Comparison of ENCODE assay signal across 34 cellular contexts in genomic region chrX:22409418-22409817, GRCh38.
"Had no signal": no experiment of that assay in that cellular context is flagged by ENCODE, and none has a peak within 500 bp of the region (broad histone marks: within the 10 kb centered on the region; RNA-seq: fewer than 3 reads in every experiment).

No MANE protein-coding gene starts in this region.

- ATAC-seq: activated CD8-positive, alpha-beta T cell treated with anti-CD3 and anti-CD28 coated beads for 36 hours; activated naive CD4-positive, alpha-beta T cell treated with anti-CD3 and anti-CD28 coated beads, Interleukin-2, amount 50 U/mL, for 72 hours; activated T-cell treated with anti-CD3 and anti-CD28 coated beads, Interleukin-2, amount 50 U/mL, for 4 hours; activated T-cell treated with anti-CD3 and anti-CD28 coated beads, Interleukin-2, amount 50 U/mL, for 72 hours; activated T-helper 17 cell treated with anti-CD3 and anti-CD28 coated beads, Interleukin-2, amount 50 U/mL, for 72 hours had no signal

- FAIRE-seq: colon, TTC549 had no signal

- H3K9me3 ChIP-seq: adrenal gland had no signal

- H3K27ac Mint-ChIP-seq: activated B cell treated with CpG ODN at 0.5 μM for 24 hours; activated CD4-positive, alpha-beta memory T cell treated with anti-CD3 and anti-CD28 coated beads for 36 hours; activated CD4-positive, alpha-beta T cell treated with anti-CD3 and anti-CD28 coated beads, Interleukin-2, amount 10 ng/mL, durations not matched to agents 24 days and 14 days; activated CD8-positive, alpha-beta T cell treated with anti-CD3 and anti-CD28 coated beads for 36 hours; activated naive CD4-positive, alpha-beta T cell treated with anti-CD3 and anti-CD28 coated beads for 36 hours; activated naive CD4-positive, alpha-beta T cell treated with anti-CD3 and anti-CD28 coated beads, Interleukin-2, amount 50 U/mL, for 72 hours; activated naive CD8-positive, alpha-beta T cell treated with anti-CD3 and anti-CD28 coated beads for 36 hours; activated T-cell treated with anti-CD3 and anti-CD28 coated beads, Interleukin-2, amount 50 U/mL, for 72 hours; activated T-helper 1 cell treated with anti-CD3 and anti-CD28 coated beads, Interleukin-12 subunit alpha, Interleukin-12 subunit beta, Interleukin-2, Interleukin-4 antibody, amounts not matched to agents 30 ng/mL and 10 ng/mL and 1 ng/mL, durations not matched to agents 14 hours and 24 hours and 36 hours; activated T-helper 17 cell treated with anti-CD3 and anti-CD28 coated beads, Interleukin-2, amount 50 U/mL, for 72 hours; brain; T-helper 1 cell treated with Interleukin-12 subunit alpha and Interleukin-12 subunit beta and Interleukin-4 antibody, amounts not matched to agents 30 μg/mL and 1 μg/mL, for 36 hours; T-helper 2 cell treated with Interferon-gamma antibody and Interleukin-4, amounts not matched to agents 5 μg/mL and 100 μg/mL, for 36 hours had no signal

- H3K4me3 Mint-ChIP-seq: activated B cell treated with CpG ODN at 0.5 μM for 24 hours; activated CD4-positive, alpha-beta memory T cell treated with anti-CD3 and anti-CD28 coated beads for 36 hours; activated CD4-positive, alpha-beta T cell treated with anti-CD3 and anti-CD28 coated beads, Interleukin-2, amount 10 ng/mL, durations not matched to agents 24 days and 14 days; activated CD8-positive, alpha-beta T cell treated with anti-CD3 and anti-CD28 coated beads for 36 hours; activated naive CD4-positive, alpha-beta T cell treated with anti-CD3 and anti-CD28 coated beads for 36 hours; activated naive CD8-positive, alpha-beta T cell treated with anti-CD3 and anti-CD28 coated beads for 36 hours; activated T-cell treated with anti-CD3 and anti-CD28 coated beads, Interleukin-2, amount 50 U/mL, for 4 hours; activated T-cell treated with anti-CD3 and anti-CD28 coated beads, Interleukin-2, amount 50 U/mL, for 72 hours; activated T-helper 1 cell treated with anti-CD3 and anti-CD28 coated beads, Interleukin-12 subunit alpha, Interleukin-12 subunit beta, Interleukin-2, Interleukin-4 antibody, amounts not matched to agents 30 ng/mL and 10 ng/mL and 1 ng/mL, durations not matched to agents 14 hours and 24 hours and 36 hours; activated T-helper 17 cell treated with anti-CD3 and anti-CD28 coated beads, Interleukin-2, amount 50 U/mL, for 72 hours; brain; T-helper 1 cell treated with Interleukin-12 subunit alpha and Interleukin-12 subunit beta and Interleukin-4 antibody, amounts not matched to agents 30 μg/mL and 1 μg/mL, for 36 hours; T-helper 2 cell treated with Interferon-gamma antibody and Interleukin-4, amounts not matched to agents 5 μg/mL and 100 μg/mL, for 36 hours had no signal

- H3K9me3 Mint-ChIP-seq: activated B cell treated with CpG ODN at 0.5 μM for 24 hours; activated CD4-positive, alpha-beta memory T cell treated with anti-CD3 and anti-CD28 coated beads for 36 hours; activated CD4-positive, alpha-beta T cell treated with anti-CD3 and anti-CD28 coated beads, Interleukin-2, amount 10 ng/mL, durations not matched to agents 24 days and 14 days; activated CD8-positive, alpha-beta T cell treated with anti-CD3 and anti-CD28 coated beads for 36 hours; activated naive CD4-positive, alpha-beta T cell treated with anti-CD3 and anti-CD28 coated beads for 36 hours; activated naive CD4-positive, alpha-beta T cell treated with anti-CD3 and anti-CD28 coated beads, Interleukin-2, amount 50 U/mL, for 72 hours; activated naive CD8-positive, alpha-beta T cell treated with anti-CD3 and anti-CD28 coated beads for 36 hours; activated T-cell treated with anti-CD3 and anti-CD28 coated beads, Interleukin-2, amount 50 U/mL, for 4 hours; activated T-cell treated with anti-CD3 and anti-CD28 coated beads, Interleukin-2, amount 50 U/mL, for 72 hours; activated T-helper 1 cell treated with anti-CD3 and anti-CD28 coated beads, Interleukin-12 subunit alpha, Interleukin-12 subunit beta, Interleukin-2, Interleukin-4 antibody, amounts not matched to agents 30 ng/mL and 10 ng/mL and 1 ng/mL, durations not matched to agents 14 hours and 24 hours and 36 hours; activated T-helper 17 cell treated with anti-CD3 and anti-CD28 coated beads, Interleukin-2, amount 50 U/mL, for 72 hours; T-helper 1 cell treated with Interleukin-12 subunit alpha and Interleukin-12 subunit beta and Interleukin-4 antibody, amounts not matched to agents 30 μg/mL and 1 μg/mL, for 36 hours; T-helper 2 cell treated with Interferon-gamma antibody and Interleukin-4, amounts not matched to agents 5 μg/mL and 100 μg/mL, for 36 hours had no signal

- H3K4me1 Mint-ChIP-seq: activated B cell treated with CpG ODN at 0.5 μM for 24 hours; activated CD4-positive, alpha-beta T cell treated with anti-CD3 and anti-CD28 coated beads, Interleukin-2, amount 10 ng/mL, durations not matched to agents 24 days and 14 days; activated naive CD8-positive, alpha-beta T cell treated with anti-CD3 and anti-CD28 coated beads for 36 hours; activated T-helper 17 cell treated with anti-CD3 and anti-CD28 coated beads, Interleukin-2, amount 50 U/mL, for 72 hours; brain had no signal

- H3K27me3 Mint-ChIP-seq: activated B cell treated with CpG ODN at 0.5 μM for 24 hours; activated CD4-positive, alpha-beta memory T cell treated with anti-CD3 and anti-CD28 coated beads for 36 hours; activated CD4-positive, alpha-beta T cell treated with anti-CD3 and anti-CD28 coated beads, Interleukin-2, amount 10 ng/mL, durations not matched to agents 24 days and 14 days; activated CD8-positive, alpha-beta T cell treated with anti-CD3 and anti-CD28 coated beads for 36 hours; activated naive CD8-positive, alpha-beta T cell treated with anti-CD3 and anti-CD28 coated beads for 36 hours; activated T-helper 17 cell treated with anti-CD3 and anti-CD28 coated beads, Interleukin-2, amount 50 U/mL, for 72 hours; brain had no signal

- H3K27ac ChIP-seq: adrenal gland, VCaP had no signal

- H3K36me3 ChIP-seq: adrenal gland had no signal

- H3K4me1 ChIP-seq: adrenal gland had no signal

- H3K4me3 ChIP-seq: adrenal gland had no signal

- H3K27me3 ChIP-seq: adrenal gland had no signal

- H3K36me3 Mint-ChIP-seq: activated CD4-positive, alpha-beta memory T cell treated with anti-CD3 and anti-CD28 coated beads for 36 hours; activated naive CD4-positive, alpha-beta T cell treated with anti-CD3 and anti-CD28 coated beads, Interleukin-2, amount 50 U/mL, for 72 hours; activated naive CD8-positive, alpha-beta T cell treated with anti-CD3 and anti-CD28 coated beads for 36 hours; brain had no signal

- DNase-seq: activated B cell treated with CpG ODN at 0.5 μM for 24 hours; activated CD4-positive, alpha-beta memory T cell treated with anti-CD3 and anti-CD28 coated beads for 36 hours; activated CD4-positive, alpha-beta T cell treated with anti-CD3 and anti-CD28 coated beads for 4 hours; activated CD4-positive, alpha-beta T cell treated with anti-CD3 and anti-CD28 coated beads, Interleukin-2, amount 10 ng/mL, durations not matched to agents 24 days and 14 days; activated CD4-positive, alpha-beta T cell treated with anti-CD3 and anti-CD28 coated beads, Interleukin-2, amount 50 U/mL, for 1 hour; activated CD4-positive, alpha-beta T cell treated with anti-CD3 and anti-CD28 coated beads, Interleukin-2, amount 50 U/mL, for 4 hours; activated CD4-positive, CD25-positive, alpha-beta regulatory T cell treated with anti-CD3 and anti-CD28 coated beads, Interleukin-2, amount 50 U/mL, for 72 hours; activated CD8-positive, alpha-beta memory T cell treated with anti-CD3 and anti-CD28 coated beads, Interleukin-2, amount 50 U/mL, for 4 hours; activated CD8-positive, alpha-beta T cell treated with anti-CD3 and anti-CD28 coated beads for 36 hours; activated effector memory CD4-positive, alpha-beta T cell treated with anti-CD3 and anti-CD28 coated beads, Interleukin-2, amount 50 U/mL, for 16 hours; activated gamma-delta T cell treated with Interleukin-2 at 50 U/mL for 16 hours; activated naive CD4-positive, alpha-beta T cell; activated naive CD4-positive, alpha-beta T cell treated with anti-CD3 and anti-CD28 coated beads for 36 hours; activated naive CD4-positive, alpha-beta T cell treated with anti-CD3 and anti-CD28 coated beads, Interleukin-2, amount 50 U/mL, for 16 hours; activated naive CD8-positive, alpha-beta T cell treated with anti-CD3 and anti-CD28 coated beads for 36 hours; activated T-cell treated with anti-CD3 and anti-CD28 coated beads for 4 hours; activated T-cell treated with anti-CD3 and anti-CD28 coated beads, Interleukin-2, amount 50 U/mL, for 1 hour; activated T-cell treated with anti-CD3 and anti-CD28 coated beads, Interleukin-2, amount 50 U/mL, for 4 hours; activated T-cell treated with anti-CD3 and anti-CD28 coated beads, Interleukin-2, amount 50 U/mL, for 72 hours; adrenal gland; amniotic stem cell; aorta; central memory CD4-positive, alpha-beta T cell; T-helper 2 cell; T-helper 9 cell had no signal
